In genomic region chr3:136750209-136750921, GRCh38 we compare ENCODE assay signal across 8 cellular contexts. TPM values are rescaled to one million over a fixed set of nuclear protein-coding genes. Genes with fewer than 3 reads are reported as not detected.
DNase-seq lines count a peak whose midpoint lies in the region; ATAC-seq and TF ChIP-seq lines count a peak whose summit lies in the region.

No MANE protein-coding gene starts in this region.

- H3K4me3 ChIP-seq in WI38 (ENCODE audit: low read depth, low read length) (peak overlapping the region; percentile 64), gastroesophageal sphincter (peak overlapping the region; percentile 59 to 83), skeletal muscle cell (ENCODE audit: low read depth, low read length) (peak overlapping the region; percentile 66)

- H3K36me3 ChIP-seq in gastroesophageal sphincter = no peaks in the 10 kb centered on the region

- WGBS in gastroesophageal sphincter (ENCODE audit: low coverage in 1 of 2), 2 donors = 3 to 7% methylated on average over 8 of the region's 8 CpGs

- peak overlapping the region; percentile 22 to 99 (median 86) for H3K27ac ChIP-seq in gastroesophageal sphincter

- TF ChIP-seq POLR2A in gastroesophageal sphincter (IDR thresholded peaks at IDR 0.05) = no peak

- TF ChIP-seq CTCF in WI38 (IDR thresholded peaks at IDR 0.05; ENCODE audit: low read depth, low read length) = no peak
- no peak for TF ChIP-seq CTCF in gastroesophageal sphincter (IDR thresholded peaks at IDR 0.05)
- TF ChIP-seq CTCF in GM20000 (IDR thresholded peaks at IDR 0.05; ENCODE audit: extremely low read depth, missing control alignments) = no peak

- peak; percentile 8 for DNase-seq in stimulated activated CD4-positive, alpha-beta T cell treated with anti-CD3 and anti-CD28 coated beads, Interleukin-4, amount 100 ng/mL, for 24 hours
- no peak for DNase-seq in stimulated activated CD4-positive, alpha-beta T cell treated with anti-CD3 and anti-CD28 coated beads, Interleukin-4, amount 100 ng/mL, for 1 hour
- DNase-seq in skeletal muscle cell (ENCODE audit: low read depth) (no peak), DMS53 (lab: John Stamatoyannopoulos, UW) (no peak), GM20000 (ENCODE audit: low spot score) (no peak)

- ATAC-seq in gastroesophageal sphincter (no peak), HG03175 (IDR thresholded peaks at IDR 0.05; ENCODE audit: unreplicated experiment) (no peak)

- no peaks in the 10 kb centered on the region for H3K27me3 ChIP-seq in gastroesophageal sphincter

- H3K9me3 ChIP-seq in gastroesophageal sphincter = no peaks in the 10 kb centered on the region

- TF ChIP-seq EP300 in gastroesophageal sphincter (IDR thresholded peaks at IDR 0.05) = no peak

- H3K4me1 ChIP-seq in gastroesophageal sphincter = peaks cover 0 to 71% (median 18%) of the 10 kb centered on the region in 3 donors

RNA-seq across cellular contexts. Expression of gene STAG1, which starts 1.8 kb away (rescaled TPM):
- 10 to 100 TPM; 39.3 to 53.3 (median 51.3) TPM for total RNA-seq in gastroesophageal sphincter
